Comparison of ENCODE assay signal across 8 cellular contexts in the genomic region with DNA sequence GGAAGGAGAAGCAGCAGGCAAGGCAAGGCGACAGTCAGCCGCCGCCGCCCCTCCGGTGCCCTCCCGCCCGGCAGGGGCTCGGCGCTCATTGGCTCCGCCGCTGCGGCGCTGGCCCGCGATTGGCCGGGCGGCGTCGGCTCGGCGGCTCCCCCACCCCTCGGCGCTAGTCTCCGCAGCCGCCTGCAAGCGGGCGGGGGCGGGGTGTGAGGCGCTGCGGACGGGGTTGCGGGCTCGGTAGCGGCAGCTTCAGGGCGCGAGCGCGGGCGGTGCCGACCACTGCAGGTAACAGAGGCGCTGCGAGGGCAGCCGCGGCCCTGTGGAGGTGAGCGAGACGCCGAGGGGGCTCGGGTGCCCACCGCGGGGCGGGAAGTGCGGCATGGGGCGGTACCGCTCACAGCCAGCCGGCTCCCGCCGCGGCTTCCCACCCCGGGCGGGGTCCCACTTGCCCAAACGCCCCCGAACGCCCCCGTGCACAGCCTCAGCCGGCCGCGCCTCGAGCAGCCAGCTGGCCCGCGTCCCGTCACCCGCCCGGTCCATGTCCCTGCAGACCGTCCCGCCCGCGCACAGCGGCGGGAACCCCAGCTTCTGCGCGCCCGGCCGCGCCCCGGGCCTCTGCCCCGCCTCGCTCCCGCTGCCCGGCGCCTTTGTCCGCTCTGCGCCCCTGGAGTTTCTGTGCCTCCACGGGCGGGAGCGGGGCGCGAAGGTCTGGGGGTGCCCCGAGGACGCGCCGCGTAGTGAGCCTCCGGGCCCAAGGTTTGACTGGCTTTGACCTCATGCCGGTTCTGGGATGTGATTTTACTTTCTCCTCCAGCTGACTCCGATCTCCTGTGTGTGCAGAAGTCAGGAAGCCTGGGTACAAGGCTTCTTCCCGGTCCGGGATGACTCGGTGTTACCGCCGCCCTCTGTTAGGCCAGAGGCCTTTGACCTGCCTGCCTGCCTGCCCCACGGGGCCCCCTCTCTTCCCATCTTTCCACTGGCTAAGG. TPM values are rescaled to one million over a fixed set of nuclear protein-coding genes. Genes with fewer than 3 reads are reported as not detected.
DNase-seq lines count a peak whose midpoint lies in the region; ATAC-seq and TF ChIP-seq lines count a peak whose summit lies in the region.

SANBR (plus strand) TSS at position 166 of the 983 bp plus-strand sequence. CDS start 4,480 bp downstream, outside the sequence.

- no peaks in the 10 kb centered on the region for H3K9me3 Mint-ChIP-seq in activated B cell treated with CpG ODN at 0.5 μM for 24 hours

- peak within 1 kb of the TSS; percentile 96 for H3K4me3 Mint-ChIP-seq in activated B cell treated with CpG ODN at 0.5 μM for 24 hours

- H3K36me3 Mint-ChIP-seq in activated B cell treated with CpG ODN at 0.5 μM for 24 hours (ENCODE audit: low read depth), result peaks cover 4% of the 10 kb centered on the region

- intact Hi-C loops in activated B cell treated with CpG ODN at 0.5 μM for 24 hours (cut with micrococcal nuclease), result loop anchor here (1.0 to 5.0 kb wide), 5 partner anchors 49 to 1641 kb away; partner anchors contain the start of genes EHBP1, PAPOLG, PEX13 and XPO1

- CTCF ChIA-PET in activated B cell treated with CpG ODN at 0.5 μM for 24 hours (lab: Charles Lee), result no interaction called here

- DNase-seq in AG08395 (ENCODE audit: low spot score), result peak; percentile 94
- peak; percentile 89 for DNase-seq in NCI-H2227 treated with DMSO at 0.1 percent for 48 hours (lab: John Stamatoyannopoulos, UW)
- peak; percentile 85 for DNase-seq in activated B cell treated with CpG ODN at 0.5 μM for 24 hours
- DNase-seq in central memory CD4-positive, alpha-beta T cell, result peak; percentile 85
- peak; percentile 97 for DNase-seq in islet precursor cell
- DNase-seq in stimulated activated CD4-positive, alpha-beta T cell treated with anti-CD3 and anti-CD28 coated beads, Interleukin-12 subunit alpha, Interleukin-12 subunit beta, amount 100 ng/mL, for 24 hours (ENCODE audit: low read depth in 2 of 2), result peak; percentile 68 to 71

- peak; percentile 78 for ATAC-seq in GM18870 (IDR thresholded peaks at IDR 0.05; ENCODE audit: unreplicated experiment)
- ATAC-seq in HG03103 (IDR thresholded peaks at IDR 0.05; ENCODE audit: low read depth, unreplicated experiment), result peak; percentile 90
- peak; percentile 98 for ATAC-seq in activated B cell treated with CpG ODN at 0.5 μM for 24 hours (ENCODE audit: low read depth)

- POLR2A ChIA-PET in activated B cell treated with CpG ODN at 0.5 μM for 24 hours (lab: Charles Lee), result interaction anchor here (0.6 to 2.8 kb wide), 5 partner anchors 49 to 472 kb away, joined by 3 to 15 read pairs (median 3); partner anchors contain the start of genes PEX13 and XPO1

- peaks cover 11% of the 10 kb centered on the region for H3K4me1 Mint-ChIP-seq in activated B cell treated with CpG ODN at 0.5 μM for 24 hours

- TF ChIP-seq CTCF in activated B cell treated with CpG ODN at 0.5 μM for 24 hours (IDR thresholded peaks at IDR 0.05), result no peak

- H3K27ac Mint-ChIP-seq in activated B cell treated with CpG ODN at 0.5 μM for 24 hours, result peak within 1 kb of the TSS; percentile 82

- H3K27me3 Mint-ChIP-seq in activated B cell treated with CpG ODN at 0.5 μM for 24 hours, result no peaks in the 10 kb centered on the region

RNA-seq across cellular contexts. Expression of gene SANBR, which starts in this region (rescaled TPM):
- total RNA-seq in activated B cell treated with CpG ODN at 0.5 μM for 24 hours, result 2.0 and 2.2 TPM in 2 replicates

Comparison
In these comparisons a context has a peak if more than half of its experiments do, and no peak if none do; other contexts are left out.
1. Peak in every context shown above with its lines: DNase-seq and ATAC-seq.